18 cellular contexts compared by ENCODE assay signal in the genomic region with DNA sequence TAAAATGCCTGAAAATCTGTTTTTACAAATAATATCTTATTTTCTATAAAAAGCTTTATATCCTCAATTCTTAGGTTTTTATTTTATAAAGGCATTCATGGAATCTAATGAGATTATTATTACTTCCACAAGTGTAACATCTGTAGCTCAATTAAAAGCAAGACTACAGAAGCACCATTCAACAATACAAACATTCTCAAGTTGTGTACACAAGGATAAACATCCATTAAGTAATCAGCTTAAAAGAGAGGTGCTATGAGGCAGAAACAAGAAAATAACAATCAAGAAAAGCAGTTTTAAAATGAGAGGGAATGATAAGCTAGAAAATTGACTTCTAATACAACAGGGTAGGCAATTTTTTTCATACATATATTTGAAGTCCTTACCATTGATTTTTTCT.
DNase-seq lines count a peak whose midpoint lies in the region; ATAC-seq and TF ChIP-seq lines count a peak whose summit lies in the region.
"Had no signal": no experiment of that assay in that cellular context is flagged by ENCODE, and none has a peak within 500 bp of the region (broad histone marks: within the 10 kb centered on the region; RNA-seq: fewer than 3 reads in every experiment).

No MANE protein-coding gene starts in this region.

- no peaks in the 10 kb centered on the region for H3K4me1 Mint-ChIP-seq in activated CD8-positive, alpha-beta T cell treated with anti-CD3 and anti-CD28 coated beads, Interleukin-2, amount 10 ng/mL, durations not matched to agents 7 days and 5 days (ENCODE audit: low read depth)
- H3K4me1 Mint-ChIP-seq in MCF 10A (ENCODE audit: insufficient read depth, unreplicated experiment), result peaks cover 6% of the 10 kb centered on the region

- no peak for TF ChIP-seq CTCF in left lung (IDR thresholded peaks at IDR 0.05)
- TF ChIP-seq CTCF in vagina (IDR thresholded peaks at IDR 0.05), result no peak
- TF ChIP-seq CTCF in MCF 10A (IDR thresholded peaks at IDR 0.05; ENCODE audit: unreplicated experiment), result no peak

- DNase-seq in NCI-H82 (lab: John Stamatoyannopoulos, UW) (peak; percentile 26), NCI-H82 treated with DMSO at 0.1 percent for 48 hours (lab: John Stamatoyannopoulos, UW; ENCODE audit: unreplicated experiment) (no peak), NCI-H1417 treated with DMSO at 0.1 percent for 48 hours (lab: John Stamatoyannopoulos, UW) (peak; percentile 28), NCI-H69 (lab: John Stamatoyannopoulos, UW) (peak; percentile 64), left lung (no peak), vagina (ENCODE audit: extremely low spot score in 2 of 2) (no peak), MCF 10A (ENCODE audit: unreplicated experiment) (no peak)
- no peak for DNase-seq in activated CD8-positive, alpha-beta T cell treated with anti-CD3 and anti-CD28 coated beads, Interleukin-2, amount 10 ng/mL, durations not matched to agents 7 days and 5 days
- DNase-seq: Calu3; CD8-positive, alpha-beta T cell; DMS 273 treated with DMSO at 0.1 percent for 48 hours; DMS53; DND-41; EL; H9 had no signal

- no peak overlapping the region for H3K4me3 Mint-ChIP-seq in activated CD8-positive, alpha-beta T cell treated with anti-CD3 and anti-CD28 coated beads, Interleukin-2, amount 10 ng/mL, durations not matched to agents 7 days and 5 days
- H3K4me3 Mint-ChIP-seq in MCF 10A (ENCODE audit: unreplicated experiment), result no peak overlapping the region
- H3K4me3 Mint-ChIP-seq: B cell; CD8-positive, alpha-beta T cell; H9 had no signal

- peaks cover 10% of the 10 kb centered on the region for H3K27me3 Mint-ChIP-seq in activated CD8-positive, alpha-beta T cell treated with anti-CD3 and anti-CD28 coated beads, Interleukin-2, amount 10 ng/mL, durations not matched to agents 7 days and 5 days (ENCODE audit: low read depth)
- H3K27me3 Mint-ChIP-seq in MCF 10A (ENCODE audit: insufficient read depth, unreplicated experiment), result no peaks in the 10 kb centered on the region
- H3K27me3 Mint-ChIP-seq: B cell had no signal

- BruUV-seq in MCF 10A (replicated peaks; lab: Mats Ljungman, UMichigan), result no TSS peak

- H3K4me1 ChIP-seq in left lung (no peaks in the 10 kb centered on the region), vagina (no peaks in the 10 kb centered on the region)
- H3K4me1 ChIP-seq: BLaER1 treated with 17β-estradiol and CSF1 and Interleukin-3, amounts not matched to agents 10 nM and 100 nM had no signal

- no peak for TF ChIP-seq POLR2A in vagina (IDR thresholded peaks at IDR 0.05)

- H3K36me3 Mint-ChIP-seq in activated CD8-positive, alpha-beta T cell treated with anti-CD3 and anti-CD28 coated beads, Interleukin-2, amount 10 ng/mL, durations not matched to agents 7 days and 5 days (ENCODE audit: low read depth), result no peaks in the 10 kb centered on the region
- no peaks in the 10 kb centered on the region for H3K36me3 Mint-ChIP-seq in MCF 10A (ENCODE audit: insufficient read depth, unreplicated experiment)
- H3K36me3 Mint-ChIP-seq: CD8-positive, alpha-beta T cell had no signal

- H3K9me3 ChIP-seq in left lung, result no peaks in the 10 kb centered on the region
- H3K9me3 ChIP-seq in vagina, result no peaks in the 10 kb centered on the region
- H3K9me3 ChIP-seq: BLaER1 treated with 17β-estradiol and CSF1 and Interleukin-3, amounts not matched to agents 10 nM and 100 nM had no signal

- ATAC-seq in left lung, result peak; percentile 64
- no peak for ATAC-seq in activated CD8-positive, alpha-beta T cell treated with anti-CD3 and anti-CD28 coated beads, Interleukin-2, amount 10 ng/mL, durations not matched to agents 7 days and 5 days
- ATAC-seq: CD8-positive, alpha-beta T cell; GM12878 had no signal

- intact Hi-C loops in left lung (cut with DNase I) (no loop called here), vagina (cut with DNase I) (no loop called here), MCF 10A (cut with micrococcal nuclease) (no loop called here)

- no peaks in the 10 kb centered on the region for H3K9me3 Mint-ChIP-seq in activated CD8-positive, alpha-beta T cell treated with anti-CD3 and anti-CD28 coated beads, Interleukin-2, amount 10 ng/mL, durations not matched to agents 7 days and 5 days (ENCODE audit: insufficient read depth)
- no peaks in the 10 kb centered on the region for H3K9me3 Mint-ChIP-seq in MCF 10A (ENCODE audit: unreplicated experiment)
- H3K9me3 Mint-ChIP-seq: CD8-positive, alpha-beta T cell had no signal

- H3K27me3 ChIP-seq in left lung, result no peaks in the 10 kb centered on the region
- H3K27me3 ChIP-seq in vagina, result no peaks in the 10 kb centered on the region
- H3K27me3 ChIP-seq: BLaER1 treated with 17β-estradiol and CSF1 and Interleukin-3, amounts not matched to agents 10 nM and 100 nM had no signal

- POLR2A ChIA-PET in activated CD8-positive, alpha-beta T cell treated with anti-CD3 and anti-CD28 coated beads, Interleukin-2, amount 10 ng/mL, durations not matched to agents 7 days and 5 days (lab: Charles Lee), result no interaction called here
- POLR2A ChIA-PET in MCF 10A (lab: Yijun Ruan, JAX), result no interaction called here

- H3K27ac Mint-ChIP-seq in activated CD8-positive, alpha-beta T cell treated with anti-CD3 and anti-CD28 coated beads, Interleukin-2, amount 10 ng/mL, durations not matched to agents 7 days and 5 days, result no peak overlapping the region
- H3K27ac Mint-ChIP-seq in MCF 10A (ENCODE audit: low read depth, unreplicated experiment), result no peak overlapping the region
- H3K27ac Mint-ChIP-seq: B cell; CD8-positive, alpha-beta T cell; H9 had no signal

- H3K27ac ChIP-seq in left lung (no peak overlapping the region), vagina (no peak overlapping the region)
- H3K27ac ChIP-seq: BLaER1 treated with 17β-estradiol and CSF1 and Interleukin-3, amounts not matched to agents 10 nM and 100 nM had no signal

- H3K36me3 ChIP-seq in left lung, result no peaks in the 10 kb centered on the region
- no peaks in the 10 kb centered on the region for H3K36me3 ChIP-seq in vagina
- H3K36me3 ChIP-seq: BLaER1 treated with 17β-estradiol and CSF1 and Interleukin-3, amounts not matched to agents 10 nM and 100 nM had no signal

- CTCF ChIA-PET in activated CD8-positive, alpha-beta T cell treated with anti-CD3 and anti-CD28 coated beads, Interleukin-2, amount 10 ng/mL, durations not matched to agents 7 days and 5 days (lab: Charles Lee), result no interaction called here
- CTCF ChIA-PET in MCF 10A (lab: Yijun Ruan, JAX), result no interaction called here

- H3K4me3 ChIP-seq in left lung, result no peak overlapping the region
- no peak overlapping the region for H3K4me3 ChIP-seq in vagina
- H3K4me3 ChIP-seq: BLaER1 treated with 17β-estradiol and CSF1 and Interleukin-3, amounts not matched to agents 10 nM and 100 nM; GM12878 had no signal

Comparison
In these comparisons a context has a peak if more than half of its experiments do, and no peak if none do; other contexts are left out.
1. DNase-seq: peak in NCI-H82 (single experiment), NCI-H1417 treated with DMSO at 0.1 percent for 48 hours (single experiment) and NCI-H69 (single experiment); none in NCI-H82 treated with DMSO at 0.1 percent for 48 hours (single experiment), left lung (0 of 2), vagina (0 of 2), activated CD8-positive, alpha-beta T cell treated with anti-CD3 and anti-CD28 coated beads, Interleukin-2, amount 10 ng/mL, durations not matched to agents 7 days and 5 days (single experiment) and MCF 10A (single experiment).